In genomic region chr12:53074290-53074998, GRCh38 we compare ENCODE assay signal across 19 cellular contexts. TPM values are rescaled to one million over a fixed set of nuclear protein-coding genes. Genes with fewer than 3 reads are reported as not detected.
A peak's percentile ranks its signal among the peaks of the same experiment; 100 is the strongest.
DNase-seq lines count a peak whose midpoint lies in the region; ATAC-seq and TF ChIP-seq lines count a peak whose summit lies in the region.
"Had no signal": no experiment of that assay in that cellular context is flagged by ENCODE, and none has a peak within 500 bp of the region (broad histone marks: within the 10 kb centered on the region; RNA-seq: fewer than 3 reads in every experiment).

No MANE protein-coding gene starts in this region.

- H3K36me3 ChIP-seq in breast epithelium (no peaks in the 10 kb centered on the region), mammary epithelial cell (ENCODE audit: insufficient read depth, low read length) (peaks cover 2% of the 10 kb centered on the region), upper lobe of left lung (peaks cover 0 to 66% (median 29%) of the 10 kb centered on the region in 4 donors)

- H3K9me3 ChIP-seq in breast epithelium (no peaks in the 10 kb centered on the region), mammary epithelial cell (replicated peaks; ENCODE audit: insufficient read depth, low read length) (no peaks in the 10 kb centered on the region), upper lobe of left lung (no peaks in the 10 kb centered on the region)
- H3K9me3 ChIP-seq: SJCRH30, thoracic aorta had no signal

- CTCF ChIA-PET in mammary epithelial cell (lab: Charles Lee; ENCODE audit: low non-redundant PET) = no interaction called here

- H3K9me3 Mint-ChIP-seq in effector memory CD8-positive, alpha-beta T cell = no peaks in the 10 kb centered on the region
- no peaks in the 10 kb centered on the region for H3K9me3 Mint-ChIP-seq in osteocyte (ENCODE audit: unreplicated experiment)
- H3K9me3 Mint-ChIP-seq: CD4-positive, alpha-beta memory T cell had no signal

- peaks cover 41 to 57% of the 10 kb centered on the region in 2 donors for H3K4me1 Mint-ChIP-seq in effector memory CD8-positive, alpha-beta T cell (ENCODE audit: low read depth in 2 of 2)
- H3K4me1 Mint-ChIP-seq in osteocyte (ENCODE audit: unreplicated experiment) = peaks cover 48% of the 10 kb centered on the region

- peaks cover 20% of the 10 kb centered on the region for H3K79me2 ChIP-seq in mammary epithelial cell (ENCODE audit: insufficient read depth, low read length)

- H3K4me3 Mint-ChIP-seq in effector memory CD8-positive, alpha-beta T cell = no peak overlapping the region
- no peak overlapping the region for H3K4me3 Mint-ChIP-seq in osteocyte (ENCODE audit: unreplicated experiment)

- intact Hi-C loops in breast epithelium (cut with DNase I; ENCODE audit: low total_unique reads) (no loop called here), mammary epithelial cell (cut with micrococcal nuclease) (no loop called here)

- peak overlapping the region; percentile 54 to 73 for H3K27ac ChIP-seq in breast epithelium
- H3K27ac ChIP-seq in mammary epithelial cell (ENCODE audit: insufficient read depth, low read depth, low read length) = no peak overlapping the region
- H3K27ac ChIP-seq in upper lobe of left lung = peak overlapping the region in 3 of 4 donors; percentile 61 to 83 (median 82)
- H3K27ac ChIP-seq: SJCRH30 had no signal

- peak overlapping the region; percentile 26 to 39 for H3K27ac Mint-ChIP-seq in effector memory CD8-positive, alpha-beta T cell
- peak overlapping the region; percentile 15 for H3K27ac Mint-ChIP-seq in osteocyte (ENCODE audit: unreplicated experiment)

- TF ChIP-seq POLR2A in breast epithelium (IDR thresholded peaks at IDR 0.05) (no peak), upper lobe of left lung (IDR thresholded peaks at IDR 0.05) (no peak)

- DNase-seq in breast epithelium (ENCODE audit: low spot score in 2 of 2) = no peak
- DNase-seq in mammary epithelial cell = no peak
- DNase-seq in effector memory CD8-positive, alpha-beta T cell = no peak
- no peak for DNase-seq in osteocyte (ENCODE audit: extremely low spot score, unreplicated experiment)
- DNase-seq in upper lobe of left lung = no peak
- DNase-seq in NCI-H2081 treated with DMSO at 0.1 percent for 48 hours (lab: John Stamatoyannopoulos, UW) = no peak
- no peak for DNase-seq in stimulated activated CD4-positive, alpha-beta T cell treated with anti-CD3 and anti-CD28 coated beads, Interleukin-15, amount 100 ng/mL, for 24 hours
- no peak for DNase-seq in NOMO-1 (lab: John Stamatoyannopoulos, UW; ENCODE audit: unreplicated experiment in 2 of 2)
- DNase-seq: activated CD4-positive, alpha-beta T cell treated with anti-CD3 and anti-CD28 coated beads for 4 hours; amniotic stem cell; Kasumi-1; NCI-H1417; NCI-H226; SJCRH30; T-helper 9 cell had no signal

- H3K4me3 ChIP-seq in breast epithelium (peak overlapping the region in 1 of 3 donors; percentile 7), mammary epithelial cell (replicated peaks in 1 of 3; ENCODE audit: insufficient read depth in 1 of 3, low read depth in 2 of 3, low read length in 3 of 3) (no peak overlapping the region), upper lobe of left lung (no peak overlapping the region)
- H3K4me3 ChIP-seq: SJCRH30, thoracic aorta had no signal

- H4K20me1 ChIP-seq in mammary epithelial cell (ENCODE audit: insufficient read depth, low read length) = no peaks in the 10 kb centered on the region

- no peak for TF ChIP-seq EP300 in upper lobe of left lung (IDR thresholded peaks at IDR 0.05)

- no peak overlapping the region for H3K4me2 ChIP-seq in mammary epithelial cell (ENCODE audit: insufficient read depth, low read depth, low read length)

- H3K27me3 ChIP-seq in breast epithelium = no peaks in the 10 kb centered on the region
- H3K27me3 ChIP-seq in mammary epithelial cell (ENCODE audit: insufficient read depth, low read length) = no peaks in the 10 kb centered on the region
- no peaks in the 10 kb centered on the region for H3K27me3 ChIP-seq in upper lobe of left lung
- H3K27me3 ChIP-seq: SJCRH30 had no signal

- ATAC-seq in effector memory CD8-positive, alpha-beta T cell (replicated peaks) = no peak
- no peak for ATAC-seq in upper lobe of left lung (ENCODE audit: low FRiP score in 2 of 2)

- H3K9ac ChIP-seq in mammary epithelial cell (ENCODE audit: insufficient read depth, low read length) = no peak overlapping the region

- in situ Hi-C loops in mammary epithelial cell (cut with MboI; ENCODE audit: low sequenced_read_pairs in 2 of 2) = loop anchor here in 1 of 2 donors (25.0 kb wide), 1 partner anchor 213 kb away; the partner anchor contains the start of genes MYG1 and PFDN5

- 92% methylated on average over 7 of the region's 11 CpGs for whole genome bisulfite sequencing in mammary epithelial cell (ENCODE audit: low coverage, missing lambda C conversion rate)
- WGBS in upper lobe of left lung, 2 donors = 93 to 95% methylated on average over 11 of the region's 11 CpGs

- no peak overlapping the region for H2AFZ ChIP-seq in mammary epithelial cell (ENCODE audit: low read depth, low read length)

- dilution Hi-C loops in mammary epithelial cell (cut with HindIII; ENCODE audit: low sequenced_read_pairs) = loop anchor here (10.0 kb wide), 2 partner anchors 110 to 190 kb away; partner anchors contain the start of genes CSAD, ESPL1 and ZNF740

- TF ChIP-seq CTCF in breast epithelium (IDR thresholded peaks at IDR 0.05) (no peak), mammary epithelial cell (conservative IDR thresholded peaks at IDR 0.05 in 1 of 2, IDR thresholded peaks at IDR 0.05 in 1 of 2; ENCODE audit: extremely low read depth in 1 of 2, insufficient read depth in 1 of 2, low read depth in 1 of 2, low read length in 2 of 2) (no peak), osteocyte (IDR thresholded peaks at IDR 0.05) (no peak), upper lobe of left lung (IDR thresholded peaks at IDR 0.05) (no peak)

- no peaks in the 10 kb centered on the region for H3K27me3 Mint-ChIP-seq in effector memory CD8-positive, alpha-beta T cell
- H3K27me3 Mint-ChIP-seq in osteocyte (ENCODE audit: unreplicated experiment) = no peaks in the 10 kb centered on the region
- H3K27me3 Mint-ChIP-seq: CD4-positive, alpha-beta memory T cell had no signal

- H3K4me1 ChIP-seq in breast epithelium (peaks cover 0 to 7% of the 10 kb centered on the region in 2 donors), mammary epithelial cell (ENCODE audit: insufficient read depth, low read length) (peaks cover 28% of the 10 kb centered on the region), upper lobe of left lung (peaks cover 50 to 77% (median 64%) of the 10 kb centered on the region in 4 donors)

- peaks cover 70% of the 10 kb centered on the region for H3K36me3 Mint-ChIP-seq in effector memory CD8-positive, alpha-beta T cell (ENCODE audit: insufficient read depth)
- peaks cover 40% of the 10 kb centered on the region for H3K36me3 Mint-ChIP-seq in osteocyte (ENCODE audit: unreplicated experiment)

- BruUV-seq in mammary epithelial cell (replicated peaks; lab: Mats Ljungman, UMichigan) = no TSS peak

RNA-seq across cellular contexts. Expression of gene SPRYD3, which starts 4.7 kb away (rescaled TPM):
- total RNA-seq in breast epithelium (10 to 100 TPM; 31.8 to 45.8 (median 36.3) TPM), mammary epithelial cell (10 to 100 TPM; 30.0 to 39.4 TPM), osteocyte (28.3 and 29.0 TPM in 2 replicates), upper lobe of left lung (10 to 100 TPM; 34.8 to 53.3 (median 46.7) TPM)
- 28.0 TPM for polyA plus RNA-seq in mammary epithelial cell
- 85.5 TPM for polyA minus RNA-seq in mammary epithelial cell

RNA-seq across cellular contexts. Expression of gene IGFBP6, which starts 23.0 kb away (rescaled TPM):
- total RNA-seq in breast epithelium (100 to 1,000 TPM; 169 to 708 (median 284) TPM), mammary epithelial cell (100 to 1,000 TPM in 1 of 2 donors, 10 to 100 TPM in 1; 47.7 to 125 TPM), osteocyte (18.8 and 22.3 TPM in 2 replicates), upper lobe of left lung (100 to 1,000 TPM in 1 of 6 donors, 10 to 100 TPM in 5; 12.6 to 112 (median 48.9) TPM)
- polyA plus RNA-seq in mammary epithelial cell = 291 TPM
- polyA minus RNA-seq in mammary epithelial cell = 208 TPM

RNA-seq across cellular contexts. Expression of gene TNS2, which starts 24.6 kb away (rescaled TPM):
- total RNA-seq in breast epithelium = 100 to 1,000 TPM in 2 of 3 donors, 10 to 100 TPM in 1; 65.4 to 228 (median 156) TPM
- total RNA-seq in mammary epithelial cell = 1 to 10 TPM; 3.7 to 4.2 TPM
- 6.6 TPM for polyA plus RNA-seq in mammary epithelial cell
- polyA minus RNA-seq in mammary epithelial cell = 16.7 TPM
- total RNA-seq in osteocyte = 107 and 116 TPM in 2 replicates
- total RNA-seq in upper lobe of left lung = 100 to 1,000 TPM in 5 of 6 donors, 10 to 100 TPM in 1; 99.1 to 703 (median 197) TPM

RNA-seq across cellular contexts. Expression of gene SOAT2, which starts 28.8 kb away (rescaled TPM):
- total RNA-seq in breast epithelium = under 1 TPM in 2 of 3 donors, not detected in 1; 0.16 to 0.33 TPM
- under 1 TPM in 1 of 2 donors, not detected in 1; 0.16 TPM for total RNA-seq in mammary epithelial cell
- 0.29 TPM for polyA plus RNA-seq in mammary epithelial cell
- polyA minus RNA-seq in mammary epithelial cell = not detected
- total RNA-seq in osteocyte = not detected in 2 replicates
- total RNA-seq in upper lobe of left lung = 1 to 10 TPM in 1 of 6 donors, under 1 TPM in 2, not detected in 3; 0.11 to 3.1 (median 0.13) TPM
- total RNA-seq: Daoy, kidney epithelial cell, SJCRH30 had no signal

Comparison
In these comparisons a context has a peak if more than half of its experiments do, and no peak if none do; other contexts are left out.
1. RNA of gene TNS2, which starts 24.6 kb away (total RNA-seq): 99.1 to 703 TPM in upper lobe of left lung, 65.4 to 228 TPM in breast epithelium and 107 to 116 TPM in osteocyte; 3.7 to 4.2 TPM in mammary epithelial cell; every median in the first group is over 10 times any median in the second.